ENCODE assay signal across 8 cellular contexts in the genomic region with DNA sequence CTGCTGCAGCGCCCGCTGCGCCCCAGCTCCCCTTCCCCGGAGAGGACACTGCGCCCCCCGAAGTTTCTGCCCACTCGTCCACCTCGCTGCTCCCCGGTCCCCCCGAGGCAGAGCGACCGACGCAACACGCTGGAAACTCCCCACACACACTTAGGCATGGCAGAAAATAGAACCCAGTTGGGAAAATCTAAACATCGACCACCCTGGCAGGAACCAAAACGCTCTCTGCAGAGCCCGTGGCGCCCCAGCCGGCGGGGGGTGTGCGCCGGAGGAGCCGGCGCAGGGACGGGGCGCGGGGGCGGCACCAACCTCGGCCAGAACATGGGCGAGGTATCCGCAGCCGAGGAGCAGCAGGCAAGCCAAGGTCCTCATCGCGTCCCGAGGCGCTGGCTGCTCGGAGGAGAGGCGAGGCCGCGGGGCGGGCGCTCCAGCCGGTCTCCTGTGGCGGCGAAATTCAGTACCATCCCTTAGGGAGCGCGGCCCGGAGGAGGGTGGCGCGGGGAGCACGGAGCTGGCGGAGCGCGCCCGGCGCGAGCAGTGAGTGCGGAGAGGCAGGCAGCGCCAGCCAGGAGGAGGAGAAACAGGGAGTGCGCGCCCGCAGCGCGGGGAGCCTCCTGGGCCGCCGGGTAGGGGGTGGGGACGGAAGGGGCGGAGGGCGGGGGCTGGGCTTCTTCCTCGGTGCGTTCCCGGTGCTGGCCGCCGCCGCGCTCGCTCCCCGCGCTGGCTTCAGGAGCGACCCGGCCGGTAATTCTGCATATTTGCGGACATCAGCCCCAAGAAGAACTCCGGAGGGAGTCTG.
A peak's percentile ranks its signal among the peaks of the same experiment; 100 is the strongest.
DNase-seq lines count a peak whose midpoint lies in the region; ATAC-seq and TF ChIP-seq lines count a peak whose summit lies in the region.

No MANE protein-coding gene starts in this region.

- H3K27ac ChIP-seq in RWPE1 = peak overlapping the region; percentile 98
- H3K27ac ChIP-seq in brain microvascular endothelial cell = no peak overlapping the region
- no peak overlapping the region for H3K27ac ChIP-seq in iPS DF 6.9 (ENCODE audit: low read length)

- TF ChIP-seq CTCF in RWPE1 (conservative IDR thresholded peaks at IDR 0.05; ENCODE audit: low read depth) = no peak
- TF ChIP-seq CTCF in brain microvascular endothelial cell (IDR thresholded peaks at IDR 0.05; ENCODE audit: low read depth, low read length, missing control alignments) = no peak

- peaks cover 6% of the 10 kb centered on the region for H3K27me3 ChIP-seq in brain microvascular endothelial cell (replicated peaks)
- peaks cover 26% of the 10 kb centered on the region for H3K27me3 ChIP-seq in iPS DF 6.9 (ENCODE audit: control insufficient read depth, insufficient read depth, low read length)

- in situ Hi-C loops in brain microvascular endothelial cell (cut with HindIII; ENCODE audit: low pct_ligation_motif_present, low sequenced_read_pairs) = no loop called here

- H3K9me3 ChIP-seq in iPS DF 6.9 (ENCODE audit: control insufficient read depth, insufficient read depth, low read length) = no peaks in the 10 kb centered on the region

- CTCF ChIA-PET in RWPE1 (lab: Yijun Ruan, JAX) = interaction anchor here (0.6 kb wide), 1 partner anchor 64 kb away, joined by 3 read pairs; no protein-coding TSS in a partner anchor

- no peak for ATAC-seq in HG02938 (IDR thresholded peaks at IDR 0.05; ENCODE audit: unreplicated experiment)
- no peak for ATAC-seq in HG02571 (IDR thresholded peaks at IDR 0.05; ENCODE audit: unreplicated experiment)

- H3K36me3 ChIP-seq in brain microvascular endothelial cell (replicated peaks) (no peaks in the 10 kb centered on the region), iPS DF 6.9 (ENCODE audit: control insufficient read depth, insufficient read depth, low read length) (no peaks in the 10 kb centered on the region)

- peaks cover 7% of the 10 kb centered on the region for H3K4me1 ChIP-seq in iPS DF 6.9 (ENCODE audit: control insufficient read depth, insufficient read depth, low read length)

- WGBS in iPS DF 6.9 (ENCODE audit: insufficient coverage, insufficient read length) = no CpG with 5 or more reads among the region's 84 CpGs

- POLR2A ChIA-PET in RWPE1 (lab: Yijun Ruan, JAX; ENCODE audit: low non-redundant PET) = no interaction called here

- DNase-seq in CD1c-positive myeloid dendritic cell (ENCODE audit: extremely low spot score) = peak; percentile 41
- peak; percentile 71 for DNase-seq in HCEC 1CT
- DNase-seq in RWPE1 (ENCODE audit: low spot score) = no peak
- peak; percentile 51 for DNase-seq in brain microvascular endothelial cell
- DNase-seq in iPS DF 6.9 (ENCODE audit: low read depth, low spot score) = no peak
- DNase-seq in putamen (ENCODE audit: low spot score) = peak; percentile 85

- H3K4me3 ChIP-seq in brain microvascular endothelial cell (ENCODE audit: low read depth, low read length) (peak overlapping the region; percentile 74), iPS DF 6.9 (ENCODE audit: low read length) (peak overlapping the region; percentile 90)

Comparison
In these comparisons a context has a peak if more than half of its experiments do, and no peak if none do; other contexts are left out.
1. DNase-seq: peak in CD1c-positive myeloid dendritic cell (single experiment), HCEC 1CT (single experiment), brain microvascular endothelial cell (single experiment) and putamen (single experiment); none in RWPE1 (single experiment) and iPS DF 6.9 (single experiment).